ENCODE assay signal across 17 cellular contexts in genomic region chr9:22100626-22101025, GRCh38.
DNase-seq lines count a peak whose midpoint lies in the region; ATAC-seq and TF ChIP-seq lines count a peak whose summit lies in the region.
"Had no signal": no experiment of that assay in that cellular context is flagged by ENCODE, and none has a peak within 500 bp of the region (broad histone marks: within the 10 kb centered on the region; RNA-seq: fewer than 3 reads in every experiment).

No MANE protein-coding gene starts in this region.

- H3K9me3 ChIP-seq in Loucy (ENCODE audit: insufficient read depth, low read depth, low read length) (no peaks in the 10 kb centered on the region), transverse colon (no peaks in the 10 kb centered on the region)

- no peak overlapping the region for H3K9ac ChIP-seq in Loucy (ENCODE audit: low read depth, low read length, poor library complexity, severe bottlenecking)

- no peaks in the 10 kb centered on the region for H4K20me1 ChIP-seq in Loucy (ENCODE audit: insufficient read depth, low read length, poor library complexity, severe bottlenecking)

- DNase-seq in NCI-H82 (lab: John Stamatoyannopoulos, UW) (peak; percentile 13), NCI-H82 treated with DMSO at 0.1 percent for 48 hours (lab: John Stamatoyannopoulos, UW; ENCODE audit: unreplicated experiment) (no peak), epithelial cell of proximal tubule (ENCODE audit: low read depth) (no peak), retinal pigment epithelial cell (ENCODE audit: low read depth) (no peak), globus pallidus (ENCODE audit: low spot score) (no peak), transverse colon (no peak)
- DNase-seq: anterior cingulate cortex; hypothalamus; left cardiac atrium; NCI-H187 treated with DMSO at 0.1 percent for 48 hours; NCI-H524 treated with DMSO at 0.1 percent for 48 hours; posterior cingulate gyrus; stimulated activated naive CD8-positive, alpha-beta T cell treated with anti-CD3 and anti-CD28 coated beads, Interleukin-15, Interleukin-2, amounts not matched to agents 100 U/mL and 50 U/mL, for 24 hours; SW 1271 had no signal

- no peak overlapping the region for H3K27ac ChIP-seq in transverse colon

- no peak overlapping the region for H2AFZ ChIP-seq in Loucy (ENCODE audit: low read length)

- WGBS in transverse colon (ENCODE audit: low coverage in 1 of 2), 2 donors = 75 to 79% methylated on average over 2 of the region's 2 CpGs

- no peaks in the 10 kb centered on the region for H3K4me1 ChIP-seq in Loucy (ENCODE audit: insufficient read depth, low read length, poor library complexity, severe bottlenecking)
- H3K4me1 ChIP-seq in transverse colon = peaks cover 6 to 63% (median 49%) of the 10 kb centered on the region in 4 donors

- no peak overlapping the region for H3K4me3 ChIP-seq in Loucy (ENCODE audit: low read length, poor library complexity, severe bottlenecking)
- H3K4me3 ChIP-seq in epithelial cell of proximal tubule (ENCODE audit: low read depth, low read length) = no peak overlapping the region
- H3K4me3 ChIP-seq in retinal pigment epithelial cell (ENCODE audit: low read length) = no peak overlapping the region
- H3K4me3 ChIP-seq in transverse colon = no peak overlapping the region

- ATAC-seq in HG03025 (IDR thresholded peaks at IDR 0.05; ENCODE audit: low FRiP score, unreplicated experiment) = no peak
- ATAC-seq: esophagus mucosa; left cardiac atrium; stimulated activated naive CD8-positive, alpha-beta T cell treated with anti-CD3 and anti-CD28 coated beads, Interleukin-15, Interleukin-2, amounts not matched to agents 100 U/mL and 50 U/mL, for 24 hours had no signal

- TF ChIP-seq CTCF in Loucy (conservative IDR thresholded peaks at IDR 0.05; ENCODE audit: low read length) = peak; percentile 39
- peak; percentile 32 for TF ChIP-seq CTCF in epithelial cell of proximal tubule (conservative IDR thresholded peaks at IDR 0.05; ENCODE audit: low read depth, low read length)
- peak; percentile 27 for TF ChIP-seq CTCF in retinal pigment epithelial cell (conservative IDR thresholded peaks at IDR 0.05; ENCODE audit: low read depth, low read length)
- peak in 2 of 5 experiments; percentile 24 to 34 for TF ChIP-seq CTCF in transverse colon (IDR thresholded peaks at IDR 0.05)

- no peaks in the 10 kb centered on the region for H3F3A ChIP-seq in Loucy (ENCODE audit: low read depth)

- in situ Hi-C loops in transverse colon (cut with MboI; ENCODE audit: low pct_ligation_motif_present in 1 of 4, low pct_unique_long_range_greater_than_20kb in 1 of 4, low sequenced_read_pairs in 3 of 4) = no loop called here

- intact Hi-C loops in transverse colon (cut with DNase I; ENCODE audit: low total_unique reads) = no loop called here

- no peaks in the 10 kb centered on the region for H3K79me2 ChIP-seq in Loucy (ENCODE audit: insufficient read depth, low read length)

- no peaks in the 10 kb centered on the region for H3K9me2 ChIP-seq in Loucy (replicated peaks; ENCODE audit: low read depth, low read length)

- no peaks in the 10 kb centered on the region for H3K36me3 ChIP-seq in Loucy (ENCODE audit: insufficient read depth, low read length)
- no peaks in the 10 kb centered on the region for H3K36me3 ChIP-seq in transverse colon

- no peaks in the 10 kb centered on the region for H3K27me3 ChIP-seq in Loucy (ENCODE audit: insufficient read depth, low read length, poor library complexity, severe bottlenecking)
- no peaks in the 10 kb centered on the region for H3K27me3 ChIP-seq in transverse colon

- TF ChIP-seq EP300 in transverse colon (IDR thresholded peaks at IDR 0.05; ENCODE audit: low read depth) = no peak

- no peak for TF ChIP-seq POLR2A in transverse colon (IDR thresholded peaks at IDR 0.05)

- H3K4me2 ChIP-seq in Loucy (ENCODE audit: low read depth, low read length, poor library complexity, severe bottlenecking) = no peak overlapping the region
